Comparison of ENCODE assay signal across 24 cellular contexts in genomic region chr1:159941867-159942560, GRCh38. TPM values are rescaled to one million over a fixed set of nuclear protein-coding genes. Genes with fewer than 3 reads are reported as not detected.
DNase-seq lines count a peak whose midpoint lies in the region; ATAC-seq and TF ChIP-seq lines count a peak whose summit lies in the region.
"Had no signal": no experiment of that assay in that cellular context is flagged by ENCODE, and none has a peak within 500 bp of the region (broad histone marks: within the 10 kb centered on the region; RNA-seq: fewer than 3 reads in every experiment).

No MANE protein-coding gene starts in this region.

- intact Hi-C loops in Caco-2 (cut with micrococcal nuclease; ENCODE audit: unreplicated experiment) = no loop called here

- H4K8ac ChIP-seq in H9 (replicated peaks; ENCODE audit: insufficient read length, low read depth, low read length) = no peak overlapping the region

- no peak for DNase-seq in Caco-2
- DNase-seq in H9 = no peak
- no peak for DNase-seq in RWPE1 (ENCODE audit: low spot score)
- no peak for DNase-seq in nephron progenitor cell
- DNase-seq in activated naive CD4-positive, alpha-beta T cell treated with anti-CD3 and anti-CD28 coated beads, Interleukin-2, amount 10 ng/mL, durations not matched to agents 7 days and 5 days = no peak
- DNase-seq in cerebellum (ENCODE audit: low spot score) = no peak
- DNase-seq: activated CD4-positive, CD25-positive, alpha-beta regulatory T cell; activated CD8-positive, alpha-beta T cell treated with anti-CD3 and anti-CD28 coated beads, Interleukin-2, amount 10 ng/mL, durations not matched to agents 7 days and 5 days; activated naive CD8-positive, alpha-beta T cell treated with anti-CD3 and anti-CD28 coated beads, Interleukin-2, amount 50 U/mL, for 24 hours; activated T-cell treated with anti-CD3 and anti-CD28 coated beads, Interleukin-2, amount 50 U/mL, for 48 hours; AML-193; left lung; NCI-H1694; NCI-H526; posterior cingulate gyrus; SK-N-SH; stimulated activated CD4-positive, alpha-beta T cell treated with anti-CD3 and anti-CD28 coated beads, Interleukin-4, amount 100 ng/mL, for 1 hour had no signal

- WGBS in H9 (ENCODE audit: extremely low coverage, insufficient read length, low lambda C conversion rate) = no CpG with 5 or more reads among the region's 10 CpGs

- H3K14ac ChIP-seq in H9 (ENCODE audit: insufficient read depth, low read length) = no peak overlapping the region

- no peak overlapping the region for H2AFZ ChIP-seq in H9 (ENCODE audit: low read length)

- H2BK120ac ChIP-seq in H9 (ENCODE audit: low read depth, low read length, poor library complexity, severe bottlenecking) = no peak overlapping the region

- H3K4me1 ChIP-seq in Caco-2 = peaks cover 66% of the 10 kb centered on the region
- H3K4me1 ChIP-seq in H9 (ENCODE audit: insufficient read depth, low read length) = no peaks in the 10 kb centered on the region; the same call in 1 of the 2 replicates
- H3K4me1 ChIP-seq: breast epithelium had no signal

- no peak overlapping the region for H3K4ac ChIP-seq in H9 (ENCODE audit: low read depth, low read length)

- H3K36me3 Mint-ChIP-seq in Caco-2 (ENCODE audit: insufficient read depth, unreplicated experiment) = peaks cover 10% of the 10 kb centered on the region
- peaks cover 8 to 13% (median 9%) of the 10 kb centered on the region in 3 experiments; a peak in 6 of 7 replicates for H3K36me3 Mint-ChIP-seq in H9 (ENCODE audit: insufficient read depth in 1 of 3, low read depth in 3 of 3)
- H3K36me3 Mint-ChIP-seq in nephron progenitor cell (ENCODE audit: low read depth) = peaks cover 9% of the 10 kb centered on the region
- no peaks in the 10 kb centered on the region for H3K36me3 Mint-ChIP-seq in activated naive CD4-positive, alpha-beta T cell treated with anti-CD3 and anti-CD28 coated beads, Interleukin-2, amount 10 ng/mL, durations not matched to agents 7 days and 5 days
- H3K36me3 Mint-ChIP-seq in activated T-helper 17 cell treated with anti-CD3 and anti-CD28 coated beads, Interleukin-2, amount 50 U/mL, for 72 hours (ENCODE audit: low read depth) = no peaks in the 10 kb centered on the region

- no peak overlapping the region for H3K23ac ChIP-seq in H9 (ENCODE audit: insufficient read length, low read depth, low read length)

- POLR2A ChIA-PET in Caco-2 (lab: Charles Lee) (no interaction called here), RWPE1 (lab: Yijun Ruan, JAX; ENCODE audit: low non-redundant PET) (no interaction called here)

- H3K4me3 Mint-ChIP-seq in Caco-2 (ENCODE audit: unreplicated experiment) (peak overlapping the region; percentile 10), H9 (no peak overlapping the region; a peak in 1 of 5 replicates), nephron progenitor cell (peak overlapping the region; percentile 62)
- no peak overlapping the region for H3K4me3 Mint-ChIP-seq in activated naive CD4-positive, alpha-beta T cell treated with anti-CD3 and anti-CD28 coated beads, Interleukin-2, amount 10 ng/mL, durations not matched to agents 7 days and 5 days
- H3K4me3 Mint-ChIP-seq in activated T-helper 17 cell treated with anti-CD3 and anti-CD28 coated beads, Interleukin-2, amount 50 U/mL, for 72 hours = no peak overlapping the region
- H3K4me3 Mint-ChIP-seq: activated CD8-positive, alpha-beta T cell treated with anti-CD3 and anti-CD28 coated beads, Interleukin-2, amount 10 ng/mL, durations not matched to agents 7 days and 5 days; activated naive CD8-positive, alpha-beta T cell treated with anti-CD3 and anti-CD28 coated beads, Interleukin-2, amount 50 U/mL, for 24 hours had no signal

- H3K23me2 ChIP-seq in H9 (ENCODE audit: insufficient read length, low read depth, low read length, poor library complexity, severe bottlenecking) = peaks cover 10% of the 10 kb centered on the region

- CTCF ChIA-PET in Caco-2 (lab: Charles Lee) = interaction anchor here (10.1 kb wide), 1 partner anchor 64 kb away, joined by 129 read pairs; no protein-coding TSS in a partner anchor
- CTCF ChIA-PET in RWPE1 (lab: Yijun Ruan, JAX) = interaction anchor here (0.6 kb wide), 1 partner anchor 144 kb away, joined by 3 read pairs; no protein-coding TSS in a partner anchor
- CTCF ChIA-PET in activated naive CD4-positive, alpha-beta T cell treated with anti-CD3 and anti-CD28 coated beads, Interleukin-2, amount 10 ng/mL, durations not matched to agents 7 days and 5 days (lab: Charles Lee) = interaction anchor here (1.0 to 19.5 kb wide), 3 partner anchors 9 to 143 kb away, joined by 3 to 301 read pairs (median 9); no protein-coding TSS in a partner anchor

- no peak for ATAC-seq in activated T-helper 17 cell treated with anti-CD3 and anti-CD28 coated beads, Interleukin-2, amount 50 U/mL, for 72 hours (replicated peaks)
- ATAC-seq: activated CD8-positive, alpha-beta T cell treated with anti-CD3 and anti-CD28 coated beads, Interleukin-2, amount 10 ng/mL, durations not matched to agents 7 days and 5 days; activated naive CD8-positive, alpha-beta T cell treated with anti-CD3 and anti-CD28 coated beads, Interleukin-2, amount 50 U/mL, for 24 hours; esophagus mucosa; left lung; Panc1 had no signal

- TF ChIP-seq CTCF in Caco-2 (IDR thresholded peaks at IDR 0.05; ENCODE audit: insufficient read depth in 1 of 2, low read depth in 1 of 2, low read length in 1 of 2, severe bottlenecking in 1 of 2, unreplicated experiment in 1 of 2) (no peak), H9 (conservative IDR thresholded peaks at IDR 0.05) (no peak), RWPE1 (conservative IDR thresholded peaks at IDR 0.05; ENCODE audit: low read depth) (no peak), nephron progenitor cell (IDR thresholded peaks at IDR 0.05) (no peak)

- no peaks in the 10 kb centered on the region for H3K36me3 ChIP-seq in Caco-2 (ENCODE audit: control insufficient read depth, insufficient read depth, low read length)
- H3K36me3 ChIP-seq: breast epithelium, left lung had no signal

- no peak overlapping the region for H3K4me2 ChIP-seq in H9 (ENCODE audit: insufficient read depth, insufficient read length, low read length)
- H3K4me2 ChIP-seq: SK-N-SH had no signal

- H4K20me1 ChIP-seq in H9 (ENCODE audit: control insufficient read depth, insufficient read depth, insufficient read length) = no peaks in the 10 kb centered on the region

- no peak overlapping the region for H2BK5ac ChIP-seq in H9 (ENCODE audit: insufficient read length, low read length)

- no peaks in the 10 kb centered on the region for H3K9me3 Mint-ChIP-seq in Caco-2 (ENCODE audit: unreplicated experiment)
- H3K9me3 Mint-ChIP-seq in H9 = no peaks in the 10 kb centered on the region
- no peaks in the 10 kb centered on the region for H3K9me3 Mint-ChIP-seq in nephron progenitor cell
- no peaks in the 10 kb centered on the region for H3K9me3 Mint-ChIP-seq in activated naive CD4-positive, alpha-beta T cell treated with anti-CD3 and anti-CD28 coated beads, Interleukin-2, amount 10 ng/mL, durations not matched to agents 7 days and 5 days
- H3K9me3 Mint-ChIP-seq in activated T-helper 17 cell treated with anti-CD3 and anti-CD28 coated beads, Interleukin-2, amount 50 U/mL, for 72 hours = no peaks in the 10 kb centered on the region
- H3K9me3 Mint-ChIP-seq: activated naive CD8-positive, alpha-beta T cell treated with anti-CD3 and anti-CD28 coated beads, Interleukin-2, amount 50 U/mL, for 24 hours had no signal

- H3K18ac ChIP-seq in H9 (ENCODE audit: insufficient read length, low read depth, low read length) = no peak overlapping the region

- no peak overlapping the region for H3K4me3 ChIP-seq in Caco-2 (ENCODE audit: low read depth, low read length)
- H3K4me3 ChIP-seq: breast epithelium, left lung, skin epidermis had no signal

- no peak overlapping the region for H2BK15ac ChIP-seq in H9 (ENCODE audit: low read depth, low read length)

- H4K5ac ChIP-seq in H9 (ENCODE audit: insufficient read length, low read depth, low read length) = no peak overlapping the region

- H3K9me3 ChIP-seq in Caco-2 = no peaks in the 10 kb centered on the region
- no peaks in the 10 kb centered on the region for H3K9me3 ChIP-seq in H9 (ENCODE audit: control insufficient read depth, low read depth, low read length)
- H3K9me3 ChIP-seq: breast epithelium, left lung, SK-N-SH had no signal

- H3K27ac Mint-ChIP-seq in Caco-2 (ENCODE audit: unreplicated experiment) = no peak overlapping the region
- peak overlapping the region in 2 of 3 experiments; percentile 57 to 71; a peak in 2 of 7 replicates for H3K27ac Mint-ChIP-seq in H9
- no peak overlapping the region for H3K27ac Mint-ChIP-seq in nephron progenitor cell
- H3K27ac Mint-ChIP-seq in activated naive CD4-positive, alpha-beta T cell treated with anti-CD3 and anti-CD28 coated beads, Interleukin-2, amount 10 ng/mL, durations not matched to agents 7 days and 5 days = no peak overlapping the region
- H3K27ac Mint-ChIP-seq in activated T-helper 17 cell treated with anti-CD3 and anti-CD28 coated beads, Interleukin-2, amount 50 U/mL, for 72 hours = no peak overlapping the region
- H3K27ac Mint-ChIP-seq: activated CD8-positive, alpha-beta T cell treated with anti-CD3 and anti-CD28 coated beads, Interleukin-2, amount 10 ng/mL, durations not matched to agents 7 days and 5 days; activated naive CD8-positive, alpha-beta T cell treated with anti-CD3 and anti-CD28 coated beads, Interleukin-2, amount 50 U/mL, for 24 hours had no signal

- H3K27ac ChIP-seq in H9 (ENCODE audit: insufficient read length, low read depth, low read length) (no peak overlapping the region), RWPE1 (peak overlapping the region; percentile 94)
- H3K27ac ChIP-seq: left lung had no signal

- no TSS peak for BruUV-seq in Caco-2 (replicated peaks; lab: Mats Ljungman, UMichigan)

- no peak overlapping the region for H2AK5ac ChIP-seq in H9 (ENCODE audit: insufficient read length, low read length)

- no peak overlapping the region for H2BK12ac ChIP-seq in H9 (ENCODE audit: insufficient read length, low read depth, low read length)

- no peaks in the 10 kb centered on the region for H3K27me3 Mint-ChIP-seq in Caco-2 (ENCODE audit: insufficient read depth, unreplicated experiment)
- peaks cover 3% of the 10 kb centered on the region for H3K27me3 Mint-ChIP-seq in H9 (ENCODE audit: low read depth)
- H3K27me3 Mint-ChIP-seq in nephron progenitor cell (ENCODE audit: low read depth, poor library complexity) = peaks cover 15% of the 10 kb centered on the region
- peaks cover 98% of the 10 kb centered on the region for H3K27me3 Mint-ChIP-seq in activated naive CD4-positive, alpha-beta T cell treated with anti-CD3 and anti-CD28 coated beads, Interleukin-2, amount 10 ng/mL, durations not matched to agents 7 days and 5 days
- peaks cover 47% of the 10 kb centered on the region for H3K27me3 Mint-ChIP-seq in activated T-helper 17 cell treated with anti-CD3 and anti-CD28 coated beads, Interleukin-2, amount 50 U/mL, for 72 hours

- H3K27me3 ChIP-seq in Caco-2 (replicated peaks; ENCODE audit: control insufficient read depth, insufficient read depth, low read length) (no peaks in the 10 kb centered on the region), H9 (ENCODE audit: insufficient read depth, low read length) (no peaks in the 10 kb centered on the region)
- H3K27me3 ChIP-seq: breast epithelium had no signal

- no peak overlapping the region for H3T11ph ChIP-seq in H9 (ENCODE audit: low read length)

- H3K9ac ChIP-seq in H9 (ENCODE audit: extremely low read depth, insufficient read length, low read length) = no peak overlapping the region
- H3K9ac ChIP-seq: SK-N-SH had no signal

- H2BK20ac ChIP-seq in H9 (ENCODE audit: low read depth, low read length, poor library complexity, severe bottlenecking) = no peak overlapping the region

- H3K4me1 Mint-ChIP-seq in Caco-2 (ENCODE audit: low read depth, unreplicated experiment) = peaks cover 59% of the 10 kb centered on the region
- H3K4me1 Mint-ChIP-seq in H9 = peaks cover 43 to 71% of the 10 kb centered on the region in 2 experiments
- peaks cover 78% of the 10 kb centered on the region for H3K4me1 Mint-ChIP-seq in nephron progenitor cell
- peaks cover 26% of the 10 kb centered on the region for H3K4me1 Mint-ChIP-seq in activated naive CD4-positive, alpha-beta T cell treated with anti-CD3 and anti-CD28 coated beads, Interleukin-2, amount 10 ng/mL, durations not matched to agents 7 days and 5 days
- H3K4me1 Mint-ChIP-seq in activated T-helper 17 cell treated with anti-CD3 and anti-CD28 coated beads, Interleukin-2, amount 50 U/mL, for 72 hours = peaks cover 8% of the 10 kb centered on the region

- no peak overlapping the region for H4K91ac ChIP-seq in H9 (ENCODE audit: insufficient read length, low read depth, low read length)

- H3K79me1 ChIP-seq in H9 (ENCODE audit: insufficient read depth, low read depth, low read length, poor library complexity, severe bottlenecking) = no peaks in the 10 kb centered on the region

- no peaks in the 10 kb centered on the region for H3K79me2 ChIP-seq in H9 (ENCODE audit: insufficient read depth, low read length)

- no peak overlapping the region for H3K56ac ChIP-seq in H9 (ENCODE audit: insufficient read length, low read depth, low read length)

RNA-seq across cellular contexts. Expression of gene IGSF9, which starts 3.4 kb away (rescaled TPM):
- total RNA-seq in Caco-2 (2022) (19.6 and 21.2 TPM in 2 replicates), H9 (2021) (11.3 and 12.3 TPM in 2 replicates), cerebellum (4.7 TPM)
- not detected for total RNA-seq in activated T-helper 17 cell treated with anti-CD3 and anti-CD28 coated beads, Interleukin-2, amount 50 U/mL, for 72 hours
- total RNA-seq: activated CD8-positive, alpha-beta T cell treated with anti-CD3 and anti-CD28 coated beads, Interleukin-2, amount 10 ng/mL, durations not matched to agents 7 days and 5 days; dermis microvascular lymphatic vessel endothelial cell; LHCN-M2 had no signal

RNA-seq across cellular contexts. Expression of gene SLAMF9, which starts 12.0 kb away (rescaled TPM):
- total RNA-seq in Caco-2 (2022) = 0.36 TPM in 1 of 2 replicates, not detected in the other
- not detected in 2 replicates for total RNA-seq in H9 (2021)
- not detected for total RNA-seq in activated T-helper 17 cell treated with anti-CD3 and anti-CD28 coated beads, Interleukin-2, amount 50 U/mL, for 72 hours
- not detected for total RNA-seq in cerebellum
- total RNA-seq: activated CD8-positive, alpha-beta T cell treated with anti-CD3 and anti-CD28 coated beads, Interleukin-2, amount 10 ng/mL, durations not matched to agents 7 days and 5 days; breast epithelium; dermis microvascular lymphatic vessel endothelial cell; left lung; LHCN-M2 had no signal

RNA-seq across cellular contexts. Expression of gene TAGLN2, which starts 16.7 kb away (rescaled TPM):
- 518 and 531 TPM in 2 replicates for total RNA-seq in Caco-2 (2022)
- 76.7 and 80.5 TPM in 2 replicates for total RNA-seq in H9 (2021)
- total RNA-seq in activated T-helper 17 cell treated with anti-CD3 and anti-CD28 coated beads, Interleukin-2, amount 50 U/mL, for 72 hours = 100 to 1,000 TPM; 457 to 593 TPM
- 15.1 TPM for total RNA-seq in cerebellum

RNA-seq across cellular contexts. Expression of gene CFAP45, which starts 42.0 kb away (rescaled TPM):
- total RNA-seq in Caco-2 (2022) (1.1 and 1.5 TPM in 2 replicates), H9 (2021) (0.53 and 0.85 TPM in 2 replicates), cerebellum (1.1 TPM)
- 1 to 10 TPM in 1 of 2 donors, under 1 TPM in 1; 0.78 to 3.6 TPM for total RNA-seq in activated T-helper 17 cell treated with anti-CD3 and anti-CD28 coated beads, Interleukin-2, amount 50 U/mL, for 72 hours

Comparison
In these comparisons a context has a peak if more than half of its experiments do, and no peak if none do; other contexts are left out.
1. H3K27ac Mint-ChIP-seq: peak in H9 (2 of 3); none in Caco-2 (single experiment), nephron progenitor cell (single experiment), activated naive CD4-positive, alpha-beta T cell treated with anti-CD3 and anti-CD28 coated beads, Interleukin-2, amount 10 ng/mL, durations not matched to agents 7 days and 5 days (single experiment) and activated T-helper 17 cell treated with anti-CD3 and anti-CD28 coated beads, Interleukin-2, amount 50 U/mL, for 72 hours (single experiment).
2. H3K4me3 Mint-ChIP-seq: peak in Caco-2 (single experiment) and nephron progenitor cell (single experiment); none in H9 (0 of 2), activated naive CD4-positive, alpha-beta T cell treated with anti-CD3 and anti-CD28 coated beads, Interleukin-2, amount 10 ng/mL, durations not matched to agents 7 days and 5 days (single experiment) and activated T-helper 17 cell treated with anti-CD3 and anti-CD28 coated beads, Interleukin-2, amount 50 U/mL, for 72 hours (single experiment).